Comparison of ENCODE assay signal across 15 cellular contexts in genomic region chr20:2585811-2586210, GRCh38. TPM values are rescaled to one million over a fixed set of nuclear protein-coding genes. Genes with fewer than 3 reads are reported as not detected.
DNase-seq lines count a peak whose midpoint lies in the region; ATAC-seq, FAIRE-seq and TF ChIP-seq lines count a peak whose summit lies in the region.
"Had no signal": no experiment of that assay in that cellular context is flagged by ENCODE, and none has a peak within 500 bp of the region (broad histone marks: within the 10 kb centered on the region; RNA-seq: fewer than 3 reads in every experiment).

No MANE protein-coding gene starts in this region.

- H3K79me2 ChIP-seq in fibroblast of lung (ENCODE audit: control insufficient read depth, insufficient read depth, low read length), result no peaks in the 10 kb centered on the region

- peaks cover 10% of the 10 kb centered on the region for H3K27me3 ChIP-seq in RWPE2 (ENCODE audit: insufficient read depth, poor library complexity, severe bottlenecking)
- H3K27me3 ChIP-seq in fibroblast of lung (ENCODE audit: control insufficient read depth, insufficient read depth, low read length), result peaks cover under 1% of the 10 kb centered on the region
- H3K27me3 ChIP-seq: sigmoid colon, SJCRH30, vagina had no signal

- peaks cover 16% of the 10 kb centered on the region for H3K27me3 Mint-ChIP-seq in activated T-helper 17 cell treated with anti-CD3 and anti-CD28 coated beads, Interleukin-2, amount 50 U/mL, for 72 hours

- H3K27ac ChIP-seq in RWPE2 (ENCODE audit: poor library complexity, severe bottlenecking), result no peak overlapping the region
- H3K27ac ChIP-seq in fibroblast of lung (ENCODE audit: insufficient read depth, low read length), result no peak overlapping the region
- H3K27ac ChIP-seq: sigmoid colon, SJCRH30, vagina, VCaP had no signal

- H3K9me3 ChIP-seq in RWPE2 (ENCODE audit: severe bottlenecking) (no peaks in the 10 kb centered on the region), fibroblast of lung (ENCODE audit: control insufficient read depth, insufficient read depth, low read depth, low read length) (no peaks in the 10 kb centered on the region)
- H3K9me3 ChIP-seq: sigmoid colon, SJCRH30, vagina had no signal

- no peak overlapping the region for H3K27ac Mint-ChIP-seq in activated T-helper 17 cell treated with anti-CD3 and anti-CD28 coated beads, Interleukin-2, amount 50 U/mL, for 72 hours
- H3K27ac Mint-ChIP-seq: H9; stimulated activated naive CD8-positive, alpha-beta T cell treated with anti-CD3 and anti-CD28 coated beads, Interleukin-15, Interleukin-2, amounts not matched to agents 100 ng/mL and 50 ng/mL, for 24 hours had no signal

- H2AFZ ChIP-seq in fibroblast of lung (ENCODE audit: low read length), result no peak overlapping the region

- ATAC-seq in RWPE2 (ENCODE audit: low read depth), result peak; percentile 70
- no peak for ATAC-seq in Right ventricle myocardium inferior
- ATAC-seq in activated T-helper 17 cell treated with anti-CD3 and anti-CD28 coated beads, Interleukin-2, amount 50 U/mL, for 72 hours (replicated peaks), result no peak

- no peaks in the 10 kb centered on the region for H4K20me1 ChIP-seq in fibroblast of lung (ENCODE audit: control insufficient read depth, extremely low read depth, insufficient read depth, low read length)

- TF ChIP-seq CTCF in RWPE2 (IDR thresholded peaks at IDR 0.05; ENCODE audit: poor library complexity, severe bottlenecking) (no peak), fibroblast of lung (conservative IDR thresholded peaks at IDR 0.05 in 1 of 2, IDR thresholded peaks at IDR 0.05 in 1 of 2; ENCODE audit: low read depth in 1 of 2, low read length in 2 of 2) (no peak)

- DNase-seq in GM03348 (ENCODE audit: low spot score) (peak; percentile 21), RWPE2 (ENCODE audit: low spot score) (no peak), fibroblast of lung (ENCODE audit: low read depth in 2 of 2) (peak; percentile 19 to 59), smooth muscle cell of the brain vasculature (ENCODE audit: low read depth, low spot score) (peak; percentile 46), Right ventricle myocardium inferior (ENCODE audit: missing footprints) (no peak), GM12891 (ENCODE audit: insufficient read length, low spot score) (no peak)
- DNase-seq: activated CD8-positive, alpha-beta memory T cell treated with anti-CD3 and anti-CD28 coated beads for 24 hours; H9; MV-4-11; sigmoid colon; SJCRH30 had no signal

- H3K4me2 ChIP-seq in fibroblast of lung (ENCODE audit: extremely low read depth, insufficient read depth, low read length), result no peak overlapping the region

- H3K4me1 Mint-ChIP-seq in activated T-helper 17 cell treated with anti-CD3 and anti-CD28 coated beads, Interleukin-2, amount 50 U/mL, for 72 hours, result no peaks in the 10 kb centered on the region
- H3K4me1 Mint-ChIP-seq: H9 had no signal

- H3K36me3 ChIP-seq in RWPE2 (ENCODE audit: low read depth) (no peaks in the 10 kb centered on the region), fibroblast of lung (ENCODE audit: control insufficient read depth, insufficient read depth, low read length) (no peaks in the 10 kb centered on the region)
- H3K36me3 ChIP-seq: sigmoid colon, SJCRH30, vagina had no signal

- no peak overlapping the region for H3K9ac ChIP-seq in fibroblast of lung (ENCODE audit: insufficient read depth, low read length)

- H3K4me3 Mint-ChIP-seq in activated T-helper 17 cell treated with anti-CD3 and anti-CD28 coated beads, Interleukin-2, amount 50 U/mL, for 72 hours, result no peak overlapping the region
- H3K4me3 Mint-ChIP-seq: H9; stimulated activated naive CD8-positive, alpha-beta T cell treated with anti-CD3 and anti-CD28 coated beads, Interleukin-15, Interleukin-2, amounts not matched to agents 100 ng/mL and 50 ng/mL, for 24 hours had no signal

- intact Hi-C loops in Right ventricle myocardium inferior (cut with DNase I), result no loop called here

- FAIRE-seq in GM12891 (lab: Jason Lieb, UNC), result no peak

- no peak for TF ChIP-seq POLR2A in GM12891 (IDR thresholded peaks at IDR 0.05; ENCODE audit: low read depth, low read length)

- H3K9me3 Mint-ChIP-seq in activated T-helper 17 cell treated with anti-CD3 and anti-CD28 coated beads, Interleukin-2, amount 50 U/mL, for 72 hours, result no peaks in the 10 kb centered on the region
- H3K9me3 Mint-ChIP-seq: H9; stimulated activated naive CD8-positive, alpha-beta T cell treated with anti-CD3 and anti-CD28 coated beads, Interleukin-15, Interleukin-2, amounts not matched to agents 100 ng/mL and 50 ng/mL, for 24 hours had no signal

- H3K4me3 ChIP-seq in RWPE2 (ENCODE audit: severe bottlenecking), result no peak overlapping the region
- no peak overlapping the region for H3K4me3 ChIP-seq in fibroblast of lung (replicated peaks in 1 of 4; ENCODE audit: control extremely low read depth in 1 of 4, insufficient read depth in 1 of 4, low read depth in 3 of 4, low read length in 4 of 4)
- H3K4me3 ChIP-seq: sigmoid colon, SJCRH30, vagina had no signal

- H3K36me3 Mint-ChIP-seq in activated T-helper 17 cell treated with anti-CD3 and anti-CD28 coated beads, Interleukin-2, amount 50 U/mL, for 72 hours (ENCODE audit: low read depth), result no peaks in the 10 kb centered on the region

- H3K4me1 ChIP-seq in RWPE2 (ENCODE audit: insufficient read depth, poor library complexity, severe bottlenecking) (no peaks in the 10 kb centered on the region), fibroblast of lung (ENCODE audit: control insufficient read depth, extremely low read depth, insufficient read depth, low read length) (no peaks in the 10 kb centered on the region)
- H3K4me1 ChIP-seq: sigmoid colon, SJCRH30, vagina had no signal

TF ChIP-seq in GM12891, 5 proteins besides CTCF, POLR2A, EP300 and RAD21:
- TF ChIP-seq TAF1 (IDR thresholded peaks at IDR 0.05; ENCODE audit: low read depth, low read length) (no peak), POU2F2 (IDR thresholded peaks at IDR 0.05; ENCODE audit: low read depth, low read length) (no peak), POLR2AphosphoS5 (IDR thresholded peaks at IDR 0.05; ENCODE audit: low read depth, low read length) (no peak), PAX5 (IDR thresholded peaks at IDR 0.05; ENCODE audit: insufficient read depth, low read length, severe bottlenecking) (no peak), SPI1 (IDR thresholded peaks at IDR 0.05; ENCODE audit: low read depth, low read length) (no peak)

RNA-seq across cellular contexts. Expression of gene TMC2, which starts 49.4 kb away (rescaled TPM):
- total RNA-seq in fibroblast of lung, result under 0.01 TPM in 2 replicates
- not detected in 2 replicates for polyA plus RNA-seq in fibroblast of lung
- not detected in 2 replicates for polyA plus RNA-seq in fibroblast of lung (2012)
- polyA minus RNA-seq in fibroblast of lung (ENCODE audit: low replicate concordance), result not detected in 2 replicates
- 0.08 TPM for total RNA-seq in Right ventricle myocardium inferior
- polyA plus RNA-seq in GM12891 (2012; ENCODE audit: low read depth, missing spikeins), result 0.04 TPM
- total RNA-seq in activated T-helper 17 cell treated with anti-CD3 and anti-CD28 coated beads, Interleukin-2, amount 50 U/mL, for 72 hours, result not detected
- total RNA-seq: H9, vagina had no signal

Comparison
In these comparisons a context has a peak if more than half of its experiments do, and no peak if none do; other contexts are left out.
1. DNase-seq: peak in GM03348 (single experiment), fibroblast of lung (2 of 2) and smooth muscle cell of the brain vasculature (single experiment); none in RWPE2 (single experiment), Right ventricle myocardium inferior (single experiment) and GM12891 (single experiment).